In the genomic region with DNA sequence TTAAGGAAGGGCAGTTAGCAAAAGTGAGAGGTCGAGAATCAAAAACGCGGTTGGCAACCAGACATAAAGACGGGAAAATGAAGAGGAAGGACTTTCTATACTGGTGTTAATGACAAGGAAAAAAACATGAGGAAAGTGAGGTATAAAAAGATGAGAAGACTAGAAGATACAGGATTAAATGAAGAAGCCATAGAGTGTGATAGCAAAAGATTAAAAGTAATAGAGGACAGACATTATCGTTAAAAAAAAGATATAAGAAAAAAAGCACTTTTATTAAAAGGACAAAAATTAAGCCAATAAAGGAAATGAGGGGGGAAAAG, we compare ENCODE assay signal across 13 cellular contexts. TPM values are rescaled to one million over a fixed set of nuclear protein-coding genes. Genes with fewer than 3 reads are reported as not detected.
DNase-seq lines count a peak whose midpoint lies in the region; ATAC-seq and TF ChIP-seq lines count a peak whose summit lies in the region.
"Had no signal": no experiment of that assay in that cellular context is flagged by ENCODE, and none has a peak within 500 bp of the region (broad histone marks: within the 10 kb centered on the region; RNA-seq: fewer than 3 reads in every experiment).

No MANE protein-coding gene starts in this region.

- DNase-seq in GM23338 (ENCODE audit: low spot score) (no peak), breast epithelium (ENCODE audit: low spot score in 2 of 2) (no peak), natural killer cell (no peak), NCI-H187 treated with DMSO at 0.1 percent for 48 hours (lab: John Stamatoyannopoulos, UW) (no peak), NCI-H1417 treated with DMSO at 0.1 percent for 48 hours (lab: John Stamatoyannopoulos, UW) (no peak)
- DNase-seq: BE2C, NCI-H2081 treated with DMSO at 0.1 percent for 48 hours, PC-9, T1000, upper lobe of right lung had no signal

- peaks cover 34% of the 10 kb centered on the region for H3K27me3 ChIP-seq in GM23338 (ENCODE audit: insufficient read depth)
- H3K27me3 ChIP-seq in breast epithelium = no peaks in the 10 kb centered on the region
- H3K27me3 ChIP-seq: BE2C, upper lobe of right lung had no signal

- H3K4me3 ChIP-seq in GM23338 (peak overlapping the region; percentile 61; the same call in 1 of the 2 replicates), breast epithelium (no peak overlapping the region)

- 0 out of 2 replicates have a peak, but pooled peaks cover 5% of the 10 kb centered on the region for H3F3A ChIP-seq in GM23338 (replicated peaks; ENCODE audit: low read depth)

- intact Hi-C loops in breast epithelium (cut with DNase I; ENCODE audit: low total_unique reads) (loop anchor here (5.0 kb wide), 3 partner anchors 85 to 220 kb away; a partner anchor contains a TSS), natural killer cell (cut with micrococcal nuclease) (no loop called here)

- TF ChIP-seq CTCF in 22Rv1 (IDR thresholded peaks at IDR 0.05) (no peak), GM23338 (conservative IDR thresholded peaks at IDR 0.05; ENCODE audit: low read depth in 2 of 2) (no peak), breast epithelium (IDR thresholded peaks at IDR 0.05) (no peak), natural killer cell (IDR thresholded peaks at IDR 0.05) (no peak)

- no peak overlapping the region for H2AFZ ChIP-seq in GM23338

- ATAC-seq in GM23338 = no peak
- no peak for ATAC-seq in natural killer cell
- no peak for ATAC-seq in esophagus mucosa
- ATAC-seq in HG02571 (IDR thresholded peaks at IDR 0.05; ENCODE audit: unreplicated experiment) = no peak
- ATAC-seq: upper lobe of right lung had no signal

- H3K27ac Mint-ChIP-seq in GM23338 (no peak overlapping the region), natural killer cell (no peak overlapping the region)

- peak overlapping the region; percentile 76 for H3K4me2 ChIP-seq in GM23338

- H3K9me3 ChIP-seq in breast epithelium = no peaks in the 10 kb centered on the region
- H3K9me3 ChIP-seq: BE2C, upper lobe of right lung had no signal

- no peaks in the 10 kb centered on the region for H4K20me1 ChIP-seq in GM23338 (replicated peaks; ENCODE audit: insufficient read depth)

- H3K36me3 ChIP-seq in GM23338 (ENCODE audit: insufficient read depth) (no peaks in the 10 kb centered on the region), breast epithelium (no peaks in the 10 kb centered on the region)
- H3K36me3 ChIP-seq: BE2C, upper lobe of right lung had no signal

- peaks cover 8% of the 10 kb centered on the region for H3K27me3 Mint-ChIP-seq in GM23338 (ENCODE audit: insufficient read depth, low read depth, poor library complexity)
- peaks cover 3 to 15% of the 10 kb centered on the region in 2 donors for H3K27me3 Mint-ChIP-seq in natural killer cell (ENCODE audit: low read depth in 2 of 2)

- H3K36me3 Mint-ChIP-seq in GM23338 (ENCODE audit: low read depth) = no peaks in the 10 kb centered on the region
- no peaks in the 10 kb centered on the region for H3K36me3 Mint-ChIP-seq in natural killer cell

- H3K27ac ChIP-seq in 22Rv1 = peak overlapping the region; percentile 92
- no peak overlapping the region for H3K27ac ChIP-seq in GM23338 (ENCODE audit: low read depth)
- H3K27ac ChIP-seq in breast epithelium = peak overlapping the region; percentile 98 to 99

- H3K79me2 ChIP-seq in GM23338 (replicated peaks; ENCODE audit: insufficient read depth) = peaks cover 19% of the 10 kb centered on the region

- H3K9me3 Mint-ChIP-seq in GM23338 (no peaks in the 10 kb centered on the region), natural killer cell (no peaks in the 10 kb centered on the region)

- H3K4me3 Mint-ChIP-seq in GM23338 (peak overlapping the region; percentile 69; the same call in 2 of the 3 replicates), natural killer cell (peak overlapping the region; percentile 95)

- no peaks in the 10 kb centered on the region for H3K9me2 ChIP-seq in GM23338 (ENCODE audit: insufficient read depth)

- TF ChIP-seq POLR2A in breast epithelium (IDR thresholded peaks at IDR 0.05) = no peak

- H3K4me1 ChIP-seq in GM23338 (ENCODE audit: insufficient read depth) (peaks cover 49% of the 10 kb centered on the region), breast epithelium (peaks cover 0 to 18% of the 10 kb centered on the region in 2 donors)

- H3K4me1 Mint-ChIP-seq in GM23338 = peaks cover 62% of the 10 kb centered on the region
- peaks cover 0 to 11% of the 10 kb centered on the region in 2 donors for H3K4me1 Mint-ChIP-seq in natural killer cell

TF ChIP-seq in GM23338, 12 proteins besides CTCF, POLR2A, EP300 and RAD21:
- TF ChIP-seq JUNB (IDR thresholded peaks at IDR 0.05; ENCODE audit: unreplicated experiment) = no peak
- no peak for TF ChIP-seq CREB1 (CRISPR knock-in tag; IDR thresholded peaks at IDR 0.05; ENCODE audit: low read depth)
- TF ChIP-seq, protein P1, sequence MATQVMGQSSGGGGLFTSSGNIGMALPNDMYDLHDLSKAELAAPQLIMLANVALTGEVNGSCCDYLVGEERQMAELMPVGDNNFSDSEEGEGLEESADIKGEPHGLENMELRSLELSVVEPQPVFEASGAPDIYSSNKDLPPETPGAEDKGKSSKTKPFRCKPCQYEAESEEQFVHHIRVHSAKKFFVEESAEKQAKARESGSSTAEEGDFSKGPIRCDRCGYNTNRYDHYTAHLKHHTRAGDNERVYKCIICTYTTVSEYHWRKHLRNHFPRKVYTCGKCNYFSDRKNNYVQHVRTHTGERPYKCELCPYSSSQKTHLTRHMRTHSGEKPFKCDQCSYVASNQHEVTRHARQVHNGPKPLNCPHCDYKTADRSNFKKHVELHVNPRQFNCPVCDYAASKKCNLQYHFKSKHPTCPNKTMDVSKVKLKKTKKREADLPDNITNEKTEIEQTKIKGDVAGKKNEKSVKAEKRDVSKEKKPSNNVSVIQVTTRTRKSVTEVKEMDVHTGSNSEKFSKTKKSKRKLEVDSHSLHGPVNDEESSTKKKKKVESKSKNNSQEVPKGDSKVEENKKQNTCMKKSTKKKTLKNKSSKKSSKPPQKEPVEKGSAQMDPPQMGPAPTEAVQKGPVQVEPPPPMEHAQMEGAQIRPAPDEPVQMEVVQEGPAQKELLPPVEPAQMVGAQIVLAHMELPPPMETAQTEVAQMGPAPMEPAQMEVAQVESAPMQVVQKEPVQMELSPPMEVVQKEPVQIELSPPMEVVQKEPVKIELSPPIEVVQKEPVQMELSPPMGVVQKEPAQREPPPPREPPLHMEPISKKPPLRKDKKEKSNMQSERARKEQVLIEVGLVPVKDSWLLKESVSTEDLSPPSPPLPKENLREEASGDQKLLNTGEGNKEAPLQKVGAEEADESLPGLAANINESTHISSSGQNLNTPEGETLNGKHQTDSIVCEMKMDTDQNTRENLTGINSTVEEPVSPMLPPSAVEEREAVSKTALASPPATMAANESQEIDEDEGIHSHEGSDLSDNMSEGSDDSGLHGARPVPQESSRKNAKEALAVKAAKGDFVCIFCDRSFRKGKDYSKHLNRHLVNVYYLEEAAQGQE (IDR thresholded peaks at IDR 0.05; ENCODE audit: unreplicated experiment) = no peak
- no peak for TF ChIP-seq EZH2 (IDR thresholded peaks at IDR 0.05; ENCODE audit: low read depth, unreplicated experiment)
- TF ChIP-seq, protein P2, sequence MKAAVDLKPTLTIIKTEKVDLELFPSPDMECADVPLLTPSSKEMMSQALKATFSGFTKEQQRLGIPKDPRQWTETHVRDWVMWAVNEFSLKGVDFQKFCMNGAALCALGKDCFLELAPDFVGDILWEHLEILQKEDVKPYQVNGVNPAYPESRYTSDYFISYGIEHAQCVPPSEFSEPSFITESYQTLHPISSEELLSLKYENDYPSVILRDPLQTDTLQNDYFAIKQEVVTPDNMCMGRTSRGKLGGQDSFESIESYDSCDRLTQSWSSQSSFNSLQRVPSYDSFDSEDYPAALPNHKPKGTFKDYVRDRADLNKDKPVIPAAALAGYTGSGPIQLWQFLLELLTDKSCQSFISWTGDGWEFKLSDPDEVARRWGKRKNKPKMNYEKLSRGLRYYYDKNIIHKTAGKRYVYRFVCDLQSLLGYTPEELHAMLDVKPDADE (IDR thresholded peaks at IDR 0.05) = no peak
- TF ChIP-seq STAT1 (IDR thresholded peaks at IDR 0.05; ENCODE audit: unreplicated experiment) = no peak
- TF ChIP-seq ZNF114 (CRISPR knock-in tag; IDR thresholded peaks at IDR 0.05) = no peak

RNA-seq across cellular contexts. Expression of a gene that starts 1.7 kb away (rescaled TPM):
- total RNA-seq in GM23338 (2014; rRNA removed; shearing (Covaris generic)) = 20.4 and 21.5 TPM in 2 replicates
- polyA plus RNA-seq in GM23338 (2016; fragmentation: Nextera tagmentation; extraction: Ambion mirVana) = 19.6 and 24.7 TPM in 2 replicates
- total RNA-seq in breast epithelium (100 to 1,000 TPM in 1 of 3 donors, 10 to 100 TPM in 2; 65.5 to 110 (median 76.6) TPM), natural killer cell (10 to 100 TPM; 13.1 to 17.3 (median 14.8) TPM), esophagus mucosa (26.7 TPM)
